ENCODE assay signal across 14 cellular contexts in genomic region chr10:126421745-126422144, GRCh38. TPM values are rescaled to one million over a fixed set of nuclear protein-coding genes. Genes with fewer than 3 reads are reported as not detected.
DNase-seq lines count a peak whose midpoint lies in the region; ATAC-seq and TF ChIP-seq lines count a peak whose summit lies in the region.
"Had no signal": no experiment of that assay in that cellular context is flagged by ENCODE, and none has a peak within 500 bp of the region (broad histone marks: within the 10 kb centered on the region; RNA-seq: fewer than 3 reads in every experiment).

No MANE protein-coding gene starts in this region.

- H3K4me1 Mint-ChIP-seq in CD8-positive, alpha-beta T cell (ENCODE audit: low read depth): no peaks in the 10 kb centered on the region

- intact Hi-C loops in PC-3 (cut with micrococcal nuclease) (no loop called here), testis (cut with DNase I; ENCODE audit: low total_unique reads) (no loop called here)
- intact Hi-C loops in CD8-positive, alpha-beta T cell (cut with DNase I, micrococcal nuclease): loop anchor here in 1 of 2 experiments (1.0 kb wide), 1 partner anchor 11 kb away; no protein-coding TSS in a partner anchor

- BruUV-seq in PC-3 (replicated peaks; lab: Mats Ljungman, UMichigan): no TSS peak

- CTCF ChIA-PET in PC-3 (lab: Charles Lee): no interaction called here
- CTCF ChIA-PET in CD8-positive, alpha-beta T cell (lab: Charles Lee): no interaction called here

- WGBS in testis, 2 donors: 71 to 73% methylated on average over 6 of the region's 6 CpGs

- H3K27me3 ChIP-seq in BLaER1 treated with 17β-estradiol and CSF1 and Interleukin-3, amounts not matched to agents 10 nM and 100 nM: peaks cover 0 to 3% (median 0%) of the 10 kb centered on the region in 11 experiments; a peak in 1 of 22 replicates
- H3K27me3 ChIP-seq in PC-3 (ENCODE audit: low read length) (no peaks in the 10 kb centered on the region), testis (no peaks in the 10 kb centered on the region)
- no peaks in the 10 kb centered on the region for H3K27me3 ChIP-seq in CD8-positive, alpha-beta T cell (ENCODE audit: insufficient read depth, low read length)
- H3K27me3 ChIP-seq: upper lobe of left lung had no signal

- peaks cover 18 to 38% (median 28%) of the 10 kb centered on the region in 11 experiments for H3K9me3 ChIP-seq in BLaER1 treated with 17β-estradiol and CSF1 and Interleukin-3, amounts not matched to agents 10 nM and 100 nM (replicated peaks in 1 of 11)
- H3K9me3 ChIP-seq in PC-3 (ENCODE audit: low read length) (no peaks in the 10 kb centered on the region), testis (no peaks in the 10 kb centered on the region)
- no peaks in the 10 kb centered on the region for H3K9me3 ChIP-seq in CD8-positive, alpha-beta T cell (ENCODE audit: low read length)

- no peaks in the 10 kb centered on the region for H3K9me2 ChIP-seq in PC-3 (replicated peaks; ENCODE audit: low read length)

- H3K27me3 Mint-ChIP-seq in CD8-positive, alpha-beta T cell (ENCODE audit: low read depth): no peaks in the 10 kb centered on the region

- H4K20me1 ChIP-seq in BLaER1 treated with 17β-estradiol and CSF1 and Interleukin-3, amounts not matched to agents 10 nM and 100 nM: no peaks in the 10 kb centered on the region
- no peaks in the 10 kb centered on the region for H4K20me1 ChIP-seq in PC-3 (ENCODE audit: low read length)

- H3K79me2 ChIP-seq in PC-3 (ENCODE audit: low read length): no peaks in the 10 kb centered on the region

- ATAC-seq in PC-3 (peak; percentile 71), omental fat pad (ENCODE audit: low FRiP score) (peak; percentile 57), GM19452 (IDR thresholded peaks at IDR 0.05; ENCODE audit: unreplicated experiment) (no peak)
- no peak for ATAC-seq in CD8-positive, alpha-beta T cell

- H3K27ac Mint-ChIP-seq in CD8-positive, alpha-beta T cell: no peak overlapping the region
- H3K27ac Mint-ChIP-seq: nephron had no signal

- TF ChIP-seq CTCF in PC-3 (conservative IDR thresholded peaks at IDR 0.05; ENCODE audit: low read depth, low read length) (no peak), epithelial cell of esophagus (IDR thresholded peaks at IDR 0.05; ENCODE audit: insufficient read depth, low read depth, low read length, missing control alignments) (no peak), omental fat pad (IDR thresholded peaks at IDR 0.05) (no peak), testis (IDR thresholded peaks at IDR 0.05) (no peak)
- TF ChIP-seq CTCF in CD8-positive, alpha-beta T cell (IDR thresholded peaks at IDR 0.05): no peak

- H2AFZ ChIP-seq in PC-3 (ENCODE audit: low read length): peak overlapping the region; percentile 40

- no peak for TF ChIP-seq POLR2A in testis (IDR thresholded peaks at IDR 0.05)

- POLR2A ChIA-PET in PC-3 (lab: Charles Lee; ENCODE audit: unreplicated experiment): no interaction called here
- POLR2A ChIA-PET in CD8-positive, alpha-beta T cell (lab: Charles Lee): no interaction called here

- no peak overlapping the region for H3K4me3 Mint-ChIP-seq in CD8-positive, alpha-beta T cell
- H3K4me3 Mint-ChIP-seq: IgD-negative memory B cell had no signal

- H3K36me3 Mint-ChIP-seq in CD8-positive, alpha-beta T cell: no peaks in the 10 kb centered on the region
- H3K36me3 Mint-ChIP-seq: IgD-negative memory B cell had no signal

- H3K36me3 ChIP-seq in BLaER1 treated with 17β-estradiol and CSF1 and Interleukin-3, amounts not matched to agents 10 nM and 100 nM: no peaks in the 10 kb centered on the region
- no peaks in the 10 kb centered on the region; the same call in 1 of the 2 replicates for H3K36me3 ChIP-seq in PC-3 (ENCODE audit: low read depth, low read length)
- H3K36me3 ChIP-seq in CD8-positive, alpha-beta T cell (ENCODE audit: insufficient read depth, low read length): no peaks in the 10 kb centered on the region
- no peaks in the 10 kb centered on the region for H3K36me3 ChIP-seq in testis (ENCODE audit: low read depth, missing control alignments)
- H3K36me3 ChIP-seq: upper lobe of left lung had no signal

- no peaks in the 10 kb centered on the region for H3F3A ChIP-seq in PC-3 (ENCODE audit: low read length, unreplicated experiment)

- H3K4me2 ChIP-seq in BLaER1 treated with 17β-estradiol and CSF1 and Interleukin-3, amounts not matched to agents 10 nM and 100 nM: peak overlapping the region; percentile 24 to 61 (median 38); a peak in 21 of 22 replicates
- no peak overlapping the region for H3K4me2 ChIP-seq in PC-3 (ENCODE audit: low read length)

- H3K9ac ChIP-seq in BLaER1 treated with 17β-estradiol and CSF1 and Interleukin-3, amounts not matched to agents 10 nM and 100 nM: no peak overlapping the region
- no peak overlapping the region for H3K9ac ChIP-seq in PC-3 (ENCODE audit: low read length)

- H3K27ac ChIP-seq in BLaER1 treated with 17β-estradiol and CSF1 and Interleukin-3, amounts not matched to agents 10 nM and 100 nM: peak overlapping the region in 2 of 11 experiments; percentile 1 to 27; a peak in 2 of 22 replicates
- H3K27ac ChIP-seq in PC-3 (ENCODE audit: low read length) (peak overlapping the region; percentile 26), testis (no peak overlapping the region)
- no peak overlapping the region for H3K27ac ChIP-seq in CD8-positive, alpha-beta T cell (ENCODE audit: low read depth, low read length)
- H3K27ac ChIP-seq: upper lobe of left lung had no signal

- peak; percentile 46 for DNase-seq in PC-3
- DNase-seq in epithelial cell of esophagus (ENCODE audit: low read depth): peak; percentile 68
- no peak for DNase-seq in omental fat pad (ENCODE audit: low spot score)
- no peak for DNase-seq in CD8-positive, alpha-beta T cell
- no peak for DNase-seq in testis
- no peak for DNase-seq in cerebellar cortex (ENCODE audit: low spot score)
- DNase-seq: activated CD8-positive, alpha-beta memory T cell treated with anti-CD3 and anti-CD28 coated beads for 24 hours; DMS79; NCI-H2227 treated with DMSO at 0.1 percent for 48 hours; upper lobe of left lung had no signal

- H3K4me3 ChIP-seq in BLaER1 treated with 17β-estradiol and CSF1 and Interleukin-3, amounts not matched to agents 10 nM and 100 nM: no peak overlapping the region
- no peak overlapping the region for H3K4me3 ChIP-seq in PC-3 (ENCODE audit: low read length)
- no peak overlapping the region for H3K4me3 ChIP-seq in epithelial cell of esophagus (ENCODE audit: low read length)
- H3K4me3 ChIP-seq in CD8-positive, alpha-beta T cell (ENCODE audit: low read depth, low read length): no peak overlapping the region
- no peak overlapping the region for H3K4me3 ChIP-seq in testis
- H3K4me3 ChIP-seq: upper lobe of left lung had no signal

- peaks cover 23% of the 10 kb centered on the region for H3K9me3 Mint-ChIP-seq in CD8-positive, alpha-beta T cell

- H3K4me1 ChIP-seq in BLaER1 treated with 17β-estradiol and CSF1 and Interleukin-3, amounts not matched to agents 10 nM and 100 nM: peaks cover 18 to 31% (median 24%) of the 10 kb centered on the region in 10 experiments
- H3K4me1 ChIP-seq in PC-3 (ENCODE audit: insufficient read depth, low read length) (peaks cover 10% of the 10 kb centered on the region), testis (no peaks in the 10 kb centered on the region)
- no peaks in the 10 kb centered on the region for H3K4me1 ChIP-seq in CD8-positive, alpha-beta T cell (ENCODE audit: insufficient read depth, low read length)
- H3K4me1 ChIP-seq: upper lobe of left lung had no signal

RNA-seq across cellular contexts. Expression of gene ADAM12, which starts 33.5 kb away (rescaled TPM):
- total RNA-seq in PC-3 (2014; rRNA removed): 3.4 and 9.4 TPM in 2 replicates
- total RNA-seq in omental fat pad: 10 to 100 TPM in 2 of 4 donors, 1 to 10 TPM in 2; 4.9 to 24.4 (median 10.9) TPM
- 1 to 10 TPM in 1 of 2 experiments, under 1 TPM in 1; 0.83 to 1.9 TPM for total RNA-seq in CD8-positive, alpha-beta T cell
- 1 to 10 TPM; 6.1 to 9.2 TPM for total RNA-seq in testis
- polyA plus RNA-seq in testis (ENCODE audit: insufficient read depth, low read depth, low replicate concordance): 2.8 TPM
- polyA plus RNA-seq: IgD-negative memory B cell had no signal

Comparison
In these comparisons a context has a peak if more than half of its experiments do, and no peak if none do; other contexts are left out.
1. ATAC-seq: peak in PC-3 (single experiment) and omental fat pad (single experiment); none in CD8-positive, alpha-beta T cell (single experiment) and GM19452 (single experiment).
2. DNase-seq: peak in PC-3 (single experiment) and epithelial cell of esophagus (single experiment); none in omental fat pad (single experiment), CD8-positive, alpha-beta T cell (0 of 7), testis (single experiment) and cerebellar cortex (single experiment).